Comparison of ENCODE assay signal across 12 cellular contexts in genomic region chr11:128498846-128499245, GRCh38.
DNase-seq lines count a peak whose midpoint lies in the region; ATAC-seq and TF ChIP-seq lines count a peak whose summit lies in the region.
"Had no signal": no experiment of that assay in that cellular context is flagged by ENCODE, and none has a peak within 500 bp of the region (broad histone marks: within the 10 kb centered on the region; RNA-seq: fewer than 3 reads in every experiment).

No MANE protein-coding gene starts in this region.

- no peaks in the 10 kb centered on the region for H3K27me3 ChIP-seq in CD8-positive, alpha-beta T cell (ENCODE audit: insufficient read depth, low read length)
- H3K27me3 ChIP-seq in adrenal gland (no peaks in the 10 kb centered on the region), neuronal stem cell (ENCODE audit: control insufficient read depth in 3 of 3, insufficient read depth in 3 of 3, low read depth in 1 of 3, low read length in 3 of 3) (peaks cover 0 to 6% (median 0%) of the 10 kb centered on the region in 3 experiments)

- peaks cover 88% of the 10 kb centered on the region for H3K36me3 Mint-ChIP-seq in CD8-positive, alpha-beta T cell
- H3K36me3 Mint-ChIP-seq in activated naive CD8-positive, alpha-beta T cell treated with anti-CD3 and anti-CD28 coated beads, Interleukin-2, amount 50 U/mL, for 24 hours (ENCODE audit: low read depth): peaks cover 54% of the 10 kb centered on the region
- peaks cover 5 to 84% (median 30%) of the 10 kb centered on the region in 3 donors for H3K36me3 Mint-ChIP-seq in naive thymus-derived CD8-positive, alpha-beta T cell

- peaks cover 97% of the 10 kb centered on the region for H3K4me1 Mint-ChIP-seq in CD8-positive, alpha-beta T cell (ENCODE audit: low read depth)
- peaks cover 98% of the 10 kb centered on the region for H3K4me1 Mint-ChIP-seq in activated naive CD8-positive, alpha-beta T cell treated with anti-CD3 and anti-CD28 coated beads, Interleukin-2, amount 50 U/mL, for 24 hours
- H3K4me1 Mint-ChIP-seq in naive thymus-derived CD8-positive, alpha-beta T cell: peaks cover 60 to 100% (median 97%) of the 10 kb centered on the region in 4 donors

- POLR2A ChIA-PET in CD8-positive, alpha-beta T cell (lab: Charles Lee): interaction anchor here (0.6 to 16.4 kb wide), 14 partner anchors 9 to 341 kb away, joined by 3 to 270 read pairs (median 4); no protein-coding TSS in a partner anchor
- POLR2A ChIA-PET in naive thymus-derived CD8-positive, alpha-beta T cell (lab: Charles Lee): interaction anchor here (1.1 to 28.4 kb wide), 7 partner anchors 11 to 129 kb away, joined by 3 to 603 read pairs (median 94); no protein-coding TSS in a partner anchor

- H3K79me1 ChIP-seq in neuronal stem cell (ENCODE audit: low read depth, low read length): no peaks in the 10 kb centered on the region

- no peaks in the 10 kb centered on the region for H3K9me3 Mint-ChIP-seq in CD8-positive, alpha-beta T cell
- H3K9me3 Mint-ChIP-seq in activated naive CD8-positive, alpha-beta T cell treated with anti-CD3 and anti-CD28 coated beads, Interleukin-2, amount 50 U/mL, for 24 hours: no peaks in the 10 kb centered on the region
- H3K9me3 Mint-ChIP-seq in naive thymus-derived CD8-positive, alpha-beta T cell: no peaks in the 10 kb centered on the region

- H3K27ac ChIP-seq in CD8-positive, alpha-beta T cell (ENCODE audit: low read depth, low read length): peak overlapping the region; percentile 49
- H3K27ac ChIP-seq in adrenal gland (no peak overlapping the region), neuronal stem cell (replicated peaks; ENCODE audit: low read length) (no peak overlapping the region)

- H3K23ac ChIP-seq in neuronal stem cell (ENCODE audit: low read depth, low read length, poor library complexity): no peak overlapping the region

- H3K4ac ChIP-seq in neuronal stem cell (ENCODE audit: low read length): no peak overlapping the region

- no peak overlapping the region for H4K91ac ChIP-seq in neuronal stem cell (ENCODE audit: low read depth, low read length, poor library complexity)

- TF ChIP-seq POLR2A in adrenal gland (IDR thresholded peaks at IDR 0.05): no peak

- no peak overlapping the region for H2AFZ ChIP-seq in neuronal stem cell (ENCODE audit: low read length)

- H3K18ac ChIP-seq in neuronal stem cell (ENCODE audit: low read length): no peak overlapping the region

- H3K9me3 ChIP-seq in CD8-positive, alpha-beta T cell (ENCODE audit: low read length): no peaks in the 10 kb centered on the region
- no peaks in the 10 kb centered on the region for H3K9me3 ChIP-seq in adrenal gland (replicated peaks in 1 of 3)
- peaks cover 0 to 5% of the 10 kb centered on the region in 2 donors for H3K9me3 ChIP-seq in neuronal stem cell (replicated peaks in 1 of 2; ENCODE audit: control insufficient read depth in 2 of 2, insufficient read depth in 1 of 2, low read depth in 1 of 2, low read length in 2 of 2)

- H3K14ac ChIP-seq in neuronal stem cell (ENCODE audit: low read length): no peak overlapping the region

- no peak overlapping the region for H2BK120ac ChIP-seq in neuronal stem cell (ENCODE audit: low read depth, low read length)

- H3K4me1 ChIP-seq in CD8-positive, alpha-beta T cell (ENCODE audit: insufficient read depth, low read length): peaks cover 98% of the 10 kb centered on the region
- peaks cover 39 to 63% of the 10 kb centered on the region in 2 donors for H3K4me1 ChIP-seq in adrenal gland (replicated peaks in 1 of 2)
- peaks cover 7 to 27% of the 10 kb centered on the region in 2 donors for H3K4me1 ChIP-seq in neuronal stem cell (ENCODE audit: control insufficient read depth in 2 of 2, insufficient read depth in 1 of 2, low read depth in 1 of 2, low read length in 2 of 2)

- H3K27me3 Mint-ChIP-seq in CD8-positive, alpha-beta T cell (ENCODE audit: low read depth): no peaks in the 10 kb centered on the region
- no peaks in the 10 kb centered on the region for H3K27me3 Mint-ChIP-seq in activated naive CD8-positive, alpha-beta T cell treated with anti-CD3 and anti-CD28 coated beads, Interleukin-2, amount 50 U/mL, for 24 hours
- no peaks in the 10 kb centered on the region for H3K27me3 Mint-ChIP-seq in naive thymus-derived CD8-positive, alpha-beta T cell

- intact Hi-C loops in CD8-positive, alpha-beta T cell (cut with DNase I, micrococcal nuclease): loop anchor here in 1 of 2 experiments (1.0 to 5.0 kb wide), 3 partner anchors 9 to 307 kb away; no protein-coding TSS in a partner anchor
- intact Hi-C loops in adrenal gland (cut with DNase I): no loop called here

- DNase-seq in CD8-positive, alpha-beta T cell: no peak
- DNase-seq in Jurkat, Clone E6-1 (ENCODE audit: low read depth, low spot score): peak; percentile 50
- DNase-seq in activated naive CD8-positive, alpha-beta T cell treated with anti-CD3 and anti-CD28 coated beads, Interleukin-2, amount 50 U/mL, for 24 hours: no peak
- DNase-seq in naive thymus-derived CD8-positive, alpha-beta T cell: no peak
- no peak for DNase-seq in COLO829 (ENCODE audit: low spot score)
- no peak for DNase-seq in kidney glomerular epithelial cell (lab: John Stamatoyannopoulos, UW)
- no peak for DNase-seq in adrenal gland
- no peak for DNase-seq in neuronal stem cell (ENCODE audit: low spot score)
- DNase-seq: activated CD4-positive, CD25-positive, alpha-beta regulatory T cell; cortex of kidney; islet precursor cell had no signal

- CTCF ChIA-PET in CD8-positive, alpha-beta T cell (lab: Charles Lee): interaction anchor here (0.7 to 16.8 kb wide), 10 partner anchors 15 to 259 kb away, joined by 3 to 173 read pairs (median 4); no protein-coding TSS in a partner anchor

- H2BK12ac ChIP-seq in neuronal stem cell (ENCODE audit: low read length): no peak overlapping the region

- H3K4me3 ChIP-seq in CD8-positive, alpha-beta T cell (ENCODE audit: low read depth, low read length): peak overlapping the region; percentile 36
- H3K4me3 ChIP-seq in Jurkat, Clone E6-1 (ENCODE audit: low read length): no peak overlapping the region
- no peak overlapping the region for H3K4me3 ChIP-seq in adrenal gland
- no peak overlapping the region for H3K4me3 ChIP-seq in neuronal stem cell (ENCODE audit: low read length in 2 of 2)

- no peak for TF ChIP-seq CTCF in CD8-positive, alpha-beta T cell (IDR thresholded peaks at IDR 0.05)
- TF ChIP-seq CTCF in adrenal gland (IDR thresholded peaks at IDR 0.05): no peak

- H3K36me3 ChIP-seq in CD8-positive, alpha-beta T cell (ENCODE audit: insufficient read depth, low read length): peaks cover 11% of the 10 kb centered on the region
- H3K36me3 ChIP-seq in adrenal gland (replicated peaks in 1 of 2) (no peaks in the 10 kb centered on the region), neuronal stem cell (replicated peaks in 1 of 2; ENCODE audit: control insufficient read depth in 2 of 2, insufficient read depth in 2 of 2, low read length in 2 of 2) (no peaks in the 10 kb centered on the region)

- no peak overlapping the region for H3K9ac ChIP-seq in neuronal stem cell (ENCODE audit: low read depth, low read length, poor library complexity)

- 58 to 75% (median 63%) methylated on average over 2 of the region's 2 CpGs for WGBS in adrenal gland, 4 donors
- WGBS in neuronal stem cell (ENCODE audit: extremely low coverage in 2 of 2, insufficient read length in 2 of 2, insufficient replicate concordance in 1 of 2), 2 donors: no CpG with 5 or more reads among the region's 2 CpGs

- no peak overlapping the region for H2AK5ac ChIP-seq in neuronal stem cell (ENCODE audit: low read depth, low read length)

- H4K8ac ChIP-seq in neuronal stem cell (ENCODE audit: low read depth, low read length): no peak overlapping the region

- no peak overlapping the region for H3K4me2 ChIP-seq in neuronal stem cell (ENCODE audit: insufficient read depth, low read length, poor library complexity, severe bottlenecking)

- H2BK15ac ChIP-seq in neuronal stem cell (ENCODE audit: low read length): no peak overlapping the region

- ATAC-seq in CD8-positive, alpha-beta T cell: peak; percentile 9
- ATAC-seq in activated naive CD8-positive, alpha-beta T cell treated with anti-CD3 and anti-CD28 coated beads, Interleukin-2, amount 50 U/mL, for 24 hours: no peak
- peak in 1 of 2 donors; percentile 12 for ATAC-seq in naive thymus-derived CD8-positive, alpha-beta T cell

- peak overlapping the region; percentile 98 for H3K27ac Mint-ChIP-seq in CD8-positive, alpha-beta T cell
- H3K27ac Mint-ChIP-seq in activated naive CD8-positive, alpha-beta T cell treated with anti-CD3 and anti-CD28 coated beads, Interleukin-2, amount 50 U/mL, for 24 hours: peak overlapping the region; percentile 100
- peak overlapping the region; percentile 93 to 99 (median 97) for H3K27ac Mint-ChIP-seq in naive thymus-derived CD8-positive, alpha-beta T cell
- H3K27ac Mint-ChIP-seq: type B pancreatic cell had no signal

- peak overlapping the region; percentile 83 for H3K4me3 Mint-ChIP-seq in CD8-positive, alpha-beta T cell
- H3K4me3 Mint-ChIP-seq in activated naive CD8-positive, alpha-beta T cell treated with anti-CD3 and anti-CD28 coated beads, Interleukin-2, amount 50 U/mL, for 24 hours: peak overlapping the region; percentile 85
- peak overlapping the region; percentile 82 to 96 (median 90) for H3K4me3 Mint-ChIP-seq in naive thymus-derived CD8-positive, alpha-beta T cell
- H3K4me3 Mint-ChIP-seq: type B pancreatic cell had no signal

- no peak overlapping the region for H2BK5ac ChIP-seq in neuronal stem cell (ENCODE audit: low read length)
